ENCODE assay signal across 8 cellular contexts in the genomic region with DNA sequence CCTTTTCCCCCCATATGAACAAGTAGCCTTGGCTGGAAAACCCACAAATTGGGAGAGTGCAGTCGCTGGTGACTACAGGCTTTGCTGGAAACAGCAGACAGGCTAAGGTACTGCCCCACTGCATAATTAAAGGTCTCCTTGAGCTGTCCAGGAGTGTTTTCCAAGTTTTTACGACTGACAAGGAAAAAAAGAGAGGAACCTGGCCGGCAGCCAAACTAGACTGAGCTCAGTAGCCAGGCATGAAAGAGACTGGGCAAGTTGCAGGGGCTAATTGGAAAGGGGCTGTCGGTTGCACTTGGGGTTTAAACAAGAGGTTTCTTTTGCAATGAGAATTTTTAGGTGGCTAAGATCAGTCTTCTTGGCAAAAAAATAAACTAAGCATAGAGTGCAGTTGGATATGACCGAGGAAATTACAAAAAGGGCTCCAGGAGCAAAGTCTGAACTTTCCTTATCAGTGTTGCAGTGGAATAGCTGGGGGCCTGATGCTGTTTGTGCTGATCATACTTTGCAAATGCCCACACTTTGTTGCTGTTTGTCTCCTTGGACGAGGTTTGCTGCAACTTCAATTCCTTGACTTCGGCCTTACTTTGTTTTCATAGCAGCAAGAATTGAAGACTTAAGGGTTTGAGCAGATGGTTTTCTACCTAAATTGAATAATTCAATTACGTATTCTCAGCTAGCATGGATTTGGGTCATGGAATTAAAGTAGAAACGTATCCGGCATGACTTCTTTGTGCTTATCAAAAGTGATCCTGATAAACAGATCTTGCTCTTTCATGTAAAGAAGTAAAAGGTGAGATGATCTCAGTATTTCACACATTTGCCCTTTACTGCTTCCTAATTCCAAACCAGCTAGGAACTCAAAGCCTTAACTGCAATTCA. TPM values are rescaled to one million over a fixed set of nuclear protein-coding genes. Genes with fewer than 3 reads are reported as not detected.
A peak's percentile ranks its signal among the peaks of the same experiment; 100 is the strongest.
DNase-seq lines count a peak whose midpoint lies in the region; TF ChIP-seq lines count a peak whose summit lies in the region.

No MANE protein-coding gene starts in this region.

- DNase-seq in Calu3 (peak; percentile 72), NCI-H446 (lab: John Stamatoyannopoulos, UW) (peak; percentile 84 to 92), coronary artery (ENCODE audit: low spot score) (peak; percentile 76), lower leg skin (ENCODE audit: low spot score in 2 of 2) (peak; percentile 33 to 89), tibial nerve (ENCODE audit: low spot score in 2 of 2) (peak; percentile 48 to 53), HUDEP-2 (lab: John Stamatoyannopoulos, UW; ENCODE audit: unreplicated experiment in 76 of 76) (no peak), KG1 (lab: John Stamatoyannopoulos, UW) (no peak), SKM-1 (lab: John Stamatoyannopoulos, UW; ENCODE audit: unreplicated experiment) (no peak)

- WGBS in lower leg skin, 2 donors = 31 to 34% methylated on average over 10 of the region's 10 CpGs
- WGBS in tibial nerve, 2 donors = 9 to 11% methylated on average over 10 of the region's 10 CpGs

- peaks cover 0 to 3% (median 0%) of the 10 kb centered on the region in 4 donors for H3K9me3 ChIP-seq in tibial nerve

- TF ChIP-seq EP300 in tibial nerve (IDR thresholded peaks at IDR 0.05) = no peak

- TF ChIP-seq CTCF in Calu3 (IDR thresholded peaks at IDR 0.05; ENCODE audit: unreplicated experiment) (no peak), coronary artery (IDR thresholded peaks at IDR 0.05) (no peak), lower leg skin (IDR thresholded peaks at IDR 0.05) (no peak), tibial nerve (IDR thresholded peaks at IDR 0.05) (no peak)

- no peaks in the 10 kb centered on the region for H3K36me3 ChIP-seq in tibial nerve

- H3K27ac ChIP-seq in coronary artery (peak overlapping the region; percentile 95 to 98), tibial nerve (peak overlapping the region; percentile 94 to 99 (median 96))

- CTCF ChIA-PET in Calu3 (lab: Charles Lee) = interaction anchor here (0.9 to 1.6 kb wide), 3 partner anchors 16 to 231 kb away, joined by 4 to 5 read pairs (median 4); no protein-coding TSS in a partner anchor

- intact Hi-C loops in Calu3 (cut with micrococcal nuclease; ENCODE audit: unreplicated experiment) (loop anchor here (2.0 to 5.0 kb wide), 3 partner anchors 89 to 742 kb away; a partner anchor contains a TSS), lower leg skin (cut with DNase I; ENCODE audit: low total_unique reads) (no loop called here)

- peak overlapping the region; percentile 95 for H3K4me3 Mint-ChIP-seq in Calu3 (ENCODE audit: low read depth, unreplicated experiment)

- H3K4me1 Mint-ChIP-seq in Calu3 (ENCODE audit: low read depth, unreplicated experiment) = peaks cover 26% of the 10 kb centered on the region

- peaks cover 3% of the 10 kb centered on the region for H3K9me3 Mint-ChIP-seq in Calu3 (ENCODE audit: low read depth, unreplicated experiment)

- peak overlapping the region; percentile 96 for H3K27ac Mint-ChIP-seq in Calu3 (ENCODE audit: unreplicated experiment)

- peaks cover 5% of the 10 kb centered on the region for H3K27me3 Mint-ChIP-seq in Calu3 (ENCODE audit: unreplicated experiment)

- H3K4me3 ChIP-seq in coronary artery = peak overlapping the region; percentile 93
- H3K4me3 ChIP-seq in lower leg skin (ENCODE audit: low read depth, poor library complexity, severe bottlenecking) = no peak overlapping the region
- peak overlapping the region; percentile 56 to 93 (median 80) for H3K4me3 ChIP-seq in tibial nerve

- peaks cover 75% of the 10 kb centered on the region for H3K36me3 Mint-ChIP-seq in Calu3 (ENCODE audit: insufficient read depth, unreplicated experiment)

- TSS peak; percentile 34 for BruUV-seq in Calu3 (replicated peaks; lab: Mats Ljungman, UMichigan)

- H3K27me3 ChIP-seq in tibial nerve = no peaks in the 10 kb centered on the region

- H3K4me1 ChIP-seq in tibial nerve = peaks cover 3 to 44% (median 11%) of the 10 kb centered on the region in 4 donors

- TF ChIP-seq POLR2A in lower leg skin (IDR thresholded peaks at IDR 0.05) = no peak
- TF ChIP-seq POLR2A in tibial nerve (IDR thresholded peaks at IDR 0.05) = no peak

RNA-seq across cellular contexts. Expression of a gene that starts 2.2 kb away (rescaled TPM):
- total RNA-seq in Calu3 (2022) = 86.8 and 94.4 TPM in 2 replicates
- 10 to 100 TPM; 13.4 to 20.0 (median 17.3) TPM for total RNA-seq in lower leg skin
- 10 to 100 TPM; 63.4 to 89.2 (median 78.1) TPM for total RNA-seq in tibial nerve

Comparison
In these comparisons a context has a peak if more than half of its experiments do, and no peak if none do; other contexts are left out.
1. DNase-seq: peak in Calu3 (single experiment), NCI-H446 (2 of 2), coronary artery (single experiment), lower leg skin (2 of 2) and tibial nerve (2 of 2); none in HUDEP-2 (0 of 76), KG1 (single experiment) and SKM-1 (single experiment).